8 cellular contexts compared by ENCODE assay signal in the genomic region with DNA sequence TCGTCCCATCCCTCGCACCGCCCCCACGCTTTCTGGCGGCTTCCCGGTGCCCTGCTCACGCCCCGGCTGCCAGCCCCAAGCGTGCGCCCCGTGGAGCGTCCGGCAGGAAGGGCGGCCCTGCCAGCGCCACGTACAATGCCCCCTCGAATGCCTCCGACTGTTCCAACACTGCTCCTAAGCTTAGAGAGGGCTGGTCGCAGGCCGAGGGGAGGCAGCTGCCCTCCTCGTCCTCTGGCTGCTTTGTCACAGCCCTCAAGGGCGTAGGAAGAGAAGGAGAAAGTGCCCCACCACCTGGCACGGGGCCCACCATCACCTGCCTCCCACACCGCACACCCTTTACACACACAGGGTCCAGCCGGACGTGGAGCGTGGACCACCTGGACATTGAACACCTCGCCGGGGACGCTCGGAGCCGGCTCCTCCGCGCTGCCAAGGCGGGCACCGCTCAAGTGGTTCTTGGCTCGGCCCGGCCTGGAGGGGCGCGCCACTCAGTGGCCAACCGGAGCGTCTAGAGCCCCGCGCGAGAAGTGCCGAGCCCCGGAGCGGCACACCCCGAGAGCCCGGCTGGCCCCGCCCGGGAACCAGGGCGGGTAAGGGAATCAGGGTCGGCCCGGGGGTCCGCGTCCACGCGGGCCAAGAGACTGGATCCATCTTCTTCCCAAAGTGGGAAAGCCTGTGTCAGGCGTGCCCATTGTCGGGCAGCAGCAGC. TPM values are rescaled to one million over a fixed set of nuclear protein-coding genes. Genes with fewer than 3 reads are reported as not detected.
DNase-seq lines count a peak whose midpoint lies in the region; ATAC-seq and TF ChIP-seq lines count a peak whose summit lies in the region.

No MANE protein-coding gene starts in this region.

- H3K27ac ChIP-seq in thoracic aorta (no peak overlapping the region), tibial artery (no peak overlapping the region)

- intact Hi-C loops in lower leg skin (cut with DNase I; ENCODE audit: low total_unique reads) (no loop called here), tibial artery (cut with DNase I; ENCODE audit: low total_unique reads) (no loop called here)

- peak; percentile 17 for ATAC-seq in GM21576 (IDR thresholded peaks at IDR 0.05; ENCODE audit: unreplicated experiment)
- ATAC-seq in thoracic aorta (ENCODE audit: insufficient number of reproducible peaks, low FRiP score, low read depth) = no peak

- no peaks in the 10 kb centered on the region for H3K9me3 ChIP-seq in thoracic aorta
- no peaks in the 10 kb centered on the region for H3K9me3 ChIP-seq in tibial artery

- WGBS in lower leg skin, 2 donors = 3 to 4% methylated on average over 29 to 34 of the region's 61 CpGs

- peak overlapping the region; percentile 23 for H3K4me3 ChIP-seq in lower leg skin (ENCODE audit: low read depth, poor library complexity, severe bottlenecking)
- H3K4me3 ChIP-seq in thoracic aorta = peak overlapping the region; percentile 57
- peak overlapping the region in 1 of 2 donors; percentile 34 for H3K4me3 ChIP-seq in tibial artery

- DNase-seq in COLO668 (lab: John Stamatoyannopoulos, UW; ENCODE audit: unreplicated experiment) (peak; percentile 77), NCI-H774 (lab: John Stamatoyannopoulos, UW) (peak; percentile 68), cerebellar cortex (ENCODE audit: low spot score) (peak; percentile 29), lower leg skin (ENCODE audit: low spot score in 2 of 2) (no peak), thoracic aorta (ENCODE audit: low spot score) (no peak), tibial artery (no peak), NCI-H128 (lab: John Stamatoyannopoulos, UW; ENCODE audit: unreplicated experiment) (no peak)

- H3K36me3 ChIP-seq in thoracic aorta = no peaks in the 10 kb centered on the region
- H3K36me3 ChIP-seq in tibial artery = no peaks in the 10 kb centered on the region

- H3K4me1 ChIP-seq in thoracic aorta (ENCODE audit: control insufficient read depth in 1 of 2, low read depth in 2 of 2) = peaks cover 3 to 19% of the 10 kb centered on the region in 2 donors
- H3K4me1 ChIP-seq in tibial artery = peaks cover 0 to 24% (median 21%) of the 10 kb centered on the region in 4 donors

- TF ChIP-seq POLR2A in lower leg skin (IDR thresholded peaks at IDR 0.05) = no peak

- TF ChIP-seq CTCF in lower leg skin (IDR thresholded peaks at IDR 0.05) (no peak), thoracic aorta (IDR thresholded peaks at IDR 0.05) (no peak), tibial artery (IDR thresholded peaks at IDR 0.05) (no peak)

- H3K27me3 ChIP-seq in thoracic aorta (replicated peaks; ENCODE audit: insufficient read depth) (no peaks in the 10 kb centered on the region), tibial artery (peaks cover 6 to 65% of the 10 kb centered on the region in 2 donors)

RNA-seq across cellular contexts. Expression of a gene that starts 0.8 kb away (rescaled TPM):
- total RNA-seq in lower leg skin (10 to 100 TPM in 2 of 4 donors, 1 to 10 TPM in 2; 2.8 to 20.1 (median 12.8) TPM), thoracic aorta (1 to 10 TPM in 1 of 2 donors, under 1 TPM in 1; 0.27 to 3.3 TPM)

Comparison
In these comparisons a context has a peak if more than half of its experiments do, and no peak if none do; other contexts are left out.
1. DNase-seq: peak in COLO668 (single experiment), NCI-H774 (single experiment) and cerebellar cortex (single experiment); none in lower leg skin (0 of 2), thoracic aorta (single experiment), tibial artery (0 of 2) and NCI-H128 (single experiment).